8 cellular contexts compared by ENCODE assay signal in genomic region chr15:65133550-65134200, GRCh38. TPM values are rescaled to one million over a fixed set of nuclear protein-coding genes. Genes with fewer than 3 reads are reported as not detected.
DNase-seq lines count a peak whose midpoint lies in the region; FAIRE-seq and TF ChIP-seq lines count a peak whose summit lies in the region.

Gene PDCD7 (minus strand): TSS chr15:65133808. CDS start chr15:65133781, 27 bp downstream.

- H3K4me3 ChIP-seq in fibroblast of villous mesenchyme (ENCODE audit: low read depth, low read length): peak within 1 kb of the TSS; percentile 81
- H3K4me3 ChIP-seq in neural cell (ENCODE audit: low read length): peak within 1 kb of the TSS; percentile 92
- peak within 1 kb of the TSS; percentile 94 to 98 (median 96) for H3K4me3 ChIP-seq in stomach

- peak; percentile 93 for TF ChIP-seq POLR2A in H54 (IDR thresholded peaks at IDR 0.05; ENCODE audit: low read depth, low read length)
- peak in 1 of 4 donors; percentile 62 for TF ChIP-seq POLR2A in stomach (IDR thresholded peaks at IDR 0.05)

- DNase-seq in EH (ENCODE audit: low read depth) (peak; percentile 92), H54 (ENCODE audit: insufficient read length, low spot score) (peak; percentile 81), M059J (ENCODE audit: low read depth) (peak; percentile 88), SHP77 (lab: John Stamatoyannopoulos, UW) (peak; percentile 95 to 97), fibroblast of villous mesenchyme (ENCODE audit: low read depth) (peak; percentile 93), stomach (peak; percentile 88)
- peak; percentile 92 for DNase-seq in activated effector memory CD4-positive, alpha-beta T cell treated with anti-CD3 and anti-CD28 coated beads, Interleukin-2, amount 50 U/mL, for 16 hours

- no peaks in the 10 kb centered on the region for H3K9me3 ChIP-seq in neural cell (ENCODE audit: low read length)
- peaks cover 0 to 5% (median 0%) of the 10 kb centered on the region in 4 donors for H3K9me3 ChIP-seq in stomach

- no peak for TF ChIP-seq RAD21 in neural cell (conservative IDR thresholded peaks at IDR 0.05)

- H3K79me2 ChIP-seq in neural cell (replicated peaks; ENCODE audit: insufficient read depth, low read length): peaks cover 22% of the 10 kb centered on the region

- peak; percentile 39 for TF ChIP-seq EP300 in neural cell (conservative IDR thresholded peaks at IDR 0.05; ENCODE audit: poor library complexity, severe bottlenecking)
- no peak for TF ChIP-seq EP300 in stomach (IDR thresholded peaks at IDR 0.05)

- H2AFZ ChIP-seq in neural cell (ENCODE audit: low read depth, low read length): peak within 1 kb of the TSS; percentile 94

- H3K9me2 ChIP-seq in neural cell (ENCODE audit: insufficient read depth, low read length): no peaks in the 10 kb centered on the region

- peaks cover 23 to 44% (median 34%) of the 10 kb centered on the region in 4 donors for H3K4me1 ChIP-seq in stomach

- intact Hi-C loops in stomach (cut with DNase I; ENCODE audit: low total_unique reads): no loop called here

- H3F3A ChIP-seq in neural cell (ENCODE audit: insufficient read depth, low read length, poor library complexity, severe bottlenecking): no peaks in the 10 kb centered on the region

- no peaks in the 10 kb centered on the region for H4K20me1 ChIP-seq in neural cell (ENCODE audit: insufficient read depth)

- TF ChIP-seq CTCF in fibroblast of villous mesenchyme (IDR thresholded peaks at IDR 0.05; ENCODE audit: insufficient read depth, low read depth, low read length): no peak
- no peak for TF ChIP-seq CTCF in neural cell (IDR thresholded peaks at IDR 0.05; ENCODE audit: poor library complexity, severe bottlenecking)
- TF ChIP-seq CTCF in stomach (IDR thresholded peaks at IDR 0.05): no peak

- H3K27ac ChIP-seq in neural cell (ENCODE audit: low read length) (peak within 1 kb of the TSS; percentile 90), stomach (peak within 1 kb of the TSS; percentile 86 to 96 (median 93))

- H3K9ac ChIP-seq in neural cell (ENCODE audit: low read length): peak within 1 kb of the TSS; percentile 90

- H3K4me2 ChIP-seq in neural cell (ENCODE audit: low read length): peak within 1 kb of the TSS; percentile 88

- H3K36me3 ChIP-seq in neural cell (ENCODE audit: insufficient read depth, low read length) (no peaks in the 10 kb centered on the region), stomach (peaks cover 8 to 24% (median 19%) of the 10 kb centered on the region in 4 donors)

- FAIRE-seq in H54 (lab: Jason Lieb, UNC): no peak

- H3K27me3 ChIP-seq in neural cell (ENCODE audit: insufficient read depth, low read depth, low read length) (no peaks in the 10 kb centered on the region), stomach (no peaks in the 10 kb centered on the region)

- WGBS in stomach, 5 donors: 0 to 1% (median 1%) methylated on average over 39 to 45 of the region's 45 CpGs

TF ChIP-seq in neural cell, 6 proteins besides CTCF, POLR2A, EP300 and RAD21:
- peak; percentile 57 for TF ChIP-seq SMC3 (conservative IDR thresholded peaks at IDR 0.05; ENCODE audit: poor library complexity)
- peak; percentile 92 for TF ChIP-seq TAF1 (IDR thresholded peaks at IDR 0.05; ENCODE audit: low read depth)
- peak; percentile 78 for TF ChIP-seq REST (IDR thresholded peaks at IDR 0.05; ENCODE audit: borderline replicate concordance)
- TF ChIP-seq EZH2 (IDR thresholded peaks at IDR 0.05; ENCODE audit: borderline replicate concordance, insufficient read depth, low read length, poor library complexity, severe bottlenecking): no peak
- peak; percentile 74 for TF ChIP-seq MXI1 (conservative IDR thresholded peaks at IDR 0.05; ENCODE audit: poor library complexity, severe bottlenecking)
- peak; percentile 99 for TF ChIP-seq POLR2AphosphoS5 (IDR thresholded peaks at IDR 0.05)

RNA-seq across cellular contexts. Expression of gene PDCD7, which starts in this region (rescaled TPM):
- total RNA-seq in M059J (2014; rRNA removed; shearing (Covaris generic)): 9.2 and 14.5 TPM in 2 replicates
- total RNA-seq in fibroblast of villous mesenchyme (14.8 and 20.7 TPM in 2 replicates), stomach (100 to 1,000 TPM in 1 of 5 donors, 10 to 100 TPM in 4; 12.7 to 127 (median 31.5) TPM)
- polyA plus RNA-seq in neural cell (46.8 and 47.5 TPM in 2 replicates), stomach (10 to 100 TPM; 10.7 to 16.6 (median 12.4) TPM)
- polyA minus RNA-seq in neural cell: 45.3 and 46.5 TPM in 2 replicates

Comparison
In these comparisons a context has a peak if more than half of its experiments do, and no peak if none do; other contexts are left out.
1. Peak in every context shown above with its lines: DNase-seq, H3K4me3 ChIP-seq and H3K27ac ChIP-seq.